8 cellular contexts compared by ENCODE assay signal in genomic region chr7:155412416-155413253, GRCh38. TPM values are rescaled to one million over a fixed set of nuclear protein-coding genes. Genes with fewer than 3 reads are reported as not detected.
DNase-seq lines count a peak whose midpoint lies in the region; ATAC-seq and TF ChIP-seq lines count a peak whose summit lies in the region.

No MANE protein-coding gene starts in this region.

- H3K4me1 Mint-ChIP-seq in activated CD8-positive, alpha-beta memory T cell treated with anti-CD3 and anti-CD28 coated beads, Interleukin-2, amount 10 ng/mL, durations not matched to agents 7 days and 5 days: no peaks in the 10 kb centered on the region

- in situ Hi-C loops in GM13977 (cut with MboI; ENCODE audit: low pct_unique_long_range_greater_than_20kb, low sequenced_read_pairs, unreplicated experiment): no loop called here

- no peak overlapping the region for H3K27ac Mint-ChIP-seq in activated CD8-positive, alpha-beta memory T cell treated with anti-CD3 and anti-CD28 coated beads, Interleukin-2, amount 10 ng/mL, durations not matched to agents 7 days and 5 days

- peaks cover 9% of the 10 kb centered on the region for H3K27me3 Mint-ChIP-seq in activated CD8-positive, alpha-beta memory T cell treated with anti-CD3 and anti-CD28 coated beads, Interleukin-2, amount 10 ng/mL, durations not matched to agents 7 days and 5 days

- no peak for DNase-seq in AG09319 (ENCODE audit: extremely low read depth, low read depth)
- DNase-seq in GM13977 (ENCODE audit: low spot score): peak; percentile 89
- DNase-seq in NCI-H2107 (lab: John Stamatoyannopoulos, UW): peak; percentile 42
- DNase-seq in activated CD8-positive, alpha-beta memory T cell treated with anti-CD3 and anti-CD28 coated beads, Interleukin-2, amount 10 ng/mL, durations not matched to agents 7 days and 5 days: peak; percentile 61
- peak; percentile 81 for DNase-seq in germinal center (ENCODE audit: low spot score)
- DNase-seq in renal cortical epithelial cell (ENCODE audit: low read depth): peak; percentile 22

- CTCF ChIA-PET in activated CD8-positive, alpha-beta memory T cell treated with anti-CD3 and anti-CD28 coated beads, Interleukin-2, amount 10 ng/mL, durations not matched to agents 7 days and 5 days (lab: Charles Lee): interaction anchor here (0.9 kb wide), 1 partner anchor 25 kb away, joined by 3 read pairs; no protein-coding TSS in a partner anchor

- H3K4me3 Mint-ChIP-seq in activated CD8-positive, alpha-beta memory T cell treated with anti-CD3 and anti-CD28 coated beads, Interleukin-2, amount 10 ng/mL, durations not matched to agents 7 days and 5 days: no peak overlapping the region

- no peaks in the 10 kb centered on the region for H3K9me3 Mint-ChIP-seq in activated CD8-positive, alpha-beta memory T cell treated with anti-CD3 and anti-CD28 coated beads, Interleukin-2, amount 10 ng/mL, durations not matched to agents 7 days and 5 days (ENCODE audit: low read depth)

- TF ChIP-seq CTCF in AG09319 (IDR thresholded peaks at IDR 0.05; ENCODE audit: low read depth, low read length): peak; percentile 36
- peak; percentile 85 for TF ChIP-seq CTCF in GM13977 (IDR thresholded peaks at IDR 0.05; ENCODE audit: extremely low read depth, insufficient read depth, missing control alignments)

- H3K36me3 Mint-ChIP-seq in activated CD8-positive, alpha-beta memory T cell treated with anti-CD3 and anti-CD28 coated beads, Interleukin-2, amount 10 ng/mL, durations not matched to agents 7 days and 5 days: no peaks in the 10 kb centered on the region

- ATAC-seq in HG02763 (IDR thresholded peaks at IDR 0.05; ENCODE audit: unreplicated experiment) (peak; percentile 71), HG03439 (IDR thresholded peaks at IDR 0.05; ENCODE audit: unreplicated experiment) (no peak)
- ATAC-seq in activated CD8-positive, alpha-beta memory T cell treated with anti-CD3 and anti-CD28 coated beads, Interleukin-2, amount 10 ng/mL, durations not matched to agents 7 days and 5 days: peak; percentile 67

RNA-seq across cellular contexts. Expression of gene EN2, which starts 45.3 kb away (rescaled TPM):
- total RNA-seq in activated CD8-positive, alpha-beta memory T cell treated with anti-CD3 and anti-CD28 coated beads, Interleukin-2, amount 10 ng/mL, durations not matched to agents 7 days and 5 days: not detected
- total RNA-seq in renal cortical epithelial cell: 0.05 TPM in 1 of 2 replicates, not detected in the other
